25 cellular contexts compared by ENCODE assay signal in genomic region chr3:55000946-55001345, GRCh38.
"Had no signal": no experiment of that assay in that cellular context is flagged by ENCODE, and none has a peak within 500 bp of the region (broad histone marks: within the 10 kb centered on the region; RNA-seq: fewer than 3 reads in every experiment).

No MANE protein-coding gene starts in this region.

- FAIRE-seq: colon, keratinocyte had no signal

- H3K27ac Mint-ChIP-seq: activated CD4-positive, alpha-beta memory T cell treated with anti-CD3 and anti-CD28 coated beads for 36 hours; activated naive CD4-positive, alpha-beta T cell treated with anti-CD3 and anti-CD28 coated beads, Interleukin-2, amount 10 ng/mL, durations not matched to agents 7 days and 5 days; activated T-cell treated with anti-CD3 and anti-CD28 coated beads, Interleukin-2, amount 50 U/mL, for 72 hours; memory B cell; naive thymus-derived CD4-positive, alpha-beta T cell; stimulated activated memory B cell treated with anti-CD40 and anti-IgM and Interleukin-4, amounts not matched to agents 10 μg/mL and 1 μg/mL and 100 μg/mL, for 72 hours had no signal

- H3K9me3 Mint-ChIP-seq: memory B cell; neural progenitor cell; stimulated activated memory B cell treated with anti-CD40 and anti-IgM and Interleukin-4, amounts not matched to agents 10 μg/mL and 1 μg/mL and 100 μg/mL, for 72 hours had no signal

- H3K4me3 Mint-ChIP-seq: activated CD4-positive, alpha-beta memory T cell treated with anti-CD3 and anti-CD28 coated beads for 36 hours; activated naive CD4-positive, alpha-beta T cell treated with anti-CD3 and anti-CD28 coated beads, Interleukin-2, amount 10 ng/mL, durations not matched to agents 7 days and 5 days; activated T-cell treated with anti-CD3 and anti-CD28 coated beads, Interleukin-2, amount 50 U/mL, for 72 hours; memory B cell; naive thymus-derived CD4-positive, alpha-beta T cell; neural progenitor cell; stimulated activated memory B cell treated with anti-CD40 and anti-IgM and Interleukin-4, amounts not matched to agents 10 μg/mL and 1 μg/mL and 100 μg/mL, for 72 hours had no signal

- H3K36me3 Mint-ChIP-seq: activated CD4-positive, alpha-beta memory T cell treated with anti-CD3 and anti-CD28 coated beads for 36 hours; activated naive CD4-positive, alpha-beta T cell treated with anti-CD3 and anti-CD28 coated beads, Interleukin-2, amount 10 ng/mL, durations not matched to agents 7 days and 5 days; memory B cell; naive thymus-derived CD4-positive, alpha-beta T cell; neural progenitor cell; stimulated activated memory B cell treated with anti-CD40 and anti-IgM and Interleukin-4, amounts not matched to agents 10 μg/mL and 1 μg/mL and 100 μg/mL, for 72 hours had no signal

- H3K4me2 ChIP-seq: neural progenitor cell had no signal

- H3K9ac ChIP-seq: neural progenitor cell had no signal

- H3K4me1 Mint-ChIP-seq: activated naive CD4-positive, alpha-beta T cell treated with anti-CD3 and anti-CD28 coated beads, Interleukin-2, amount 10 ng/mL, durations not matched to agents 7 days and 5 days; memory B cell; naive thymus-derived CD4-positive, alpha-beta T cell; stimulated activated memory B cell treated with anti-CD40 and anti-IgM and Interleukin-4, amounts not matched to agents 10 μg/mL and 1 μg/mL and 100 μg/mL, for 72 hours had no signal

- H3K4me1 ChIP-seq: prostate gland, stomach, tibial nerve had no signal

- H3K36me3 ChIP-seq: brain microvascular endothelial cell, esophagus muscularis mucosa, gastrocnemius medialis, heart right ventricle, neural progenitor cell, prostate gland, stomach, suprapubic skin, tibial nerve, vagina had no signal

- ATAC-seq: activated T-cell treated with anti-CD3 and anti-CD28 coated beads, Interleukin-2, amount 50 U/mL, for 72 hours; left colon; naive thymus-derived CD4-positive, alpha-beta T cell; stimulated activated memory B cell treated with anti-CD40 and anti-IgM and Interleukin-4, amounts not matched to agents 10 μg/mL and 1 μg/mL and 100 μg/mL, for 72 hours had no signal

- H3K27me3 Mint-ChIP-seq: activated CD4-positive, alpha-beta memory T cell treated with anti-CD3 and anti-CD28 coated beads for 36 hours; activated naive CD4-positive, alpha-beta T cell treated with anti-CD3 and anti-CD28 coated beads, Interleukin-2, amount 10 ng/mL, durations not matched to agents 7 days and 5 days; memory B cell; stimulated activated memory B cell treated with anti-CD40 and anti-IgM and Interleukin-4, amounts not matched to agents 10 μg/mL and 1 μg/mL and 100 μg/mL, for 72 hours had no signal

- H3K9me3 ChIP-seq: esophagus muscularis mucosa, gastrocnemius medialis, prostate gland, stomach, suprapubic skin, tibial nerve, vagina had no signal

- H3K4me3 ChIP-seq: esophagus muscularis mucosa, gastrocnemius medialis, heart right ventricle, neural progenitor cell, prostate gland, stomach, suprapubic skin, tibial nerve, vagina had no signal

- H3K27me3 ChIP-seq: brain microvascular endothelial cell, esophagus muscularis mucosa, gastrocnemius medialis, heart right ventricle, neural progenitor cell, stomach, suprapubic skin, tibial nerve, vagina had no signal

- H3K27ac ChIP-seq: esophagus muscularis mucosa, gastrocnemius medialis, heart right ventricle, neural progenitor cell, prostate gland, stomach, suprapubic skin, tibial nerve, vagina had no signal

- DNase-seq: activated CD4-positive, alpha-beta memory T cell treated with anti-CD3 and anti-CD28 coated beads for 36 hours; activated CD4-positive, alpha-beta T cell treated with anti-CD3 and anti-CD28 coated beads for 48 hours; activated CD4-positive, CD25-positive, alpha-beta regulatory T cell; activated effector memory CD4-positive, alpha-beta T cell treated with anti-CD3 and anti-CD28 coated beads, Interleukin-2, amount 50 U/mL, for 16 hours; activated naive CD4-positive, alpha-beta T cell treated with anti-CD3 and anti-CD28 coated beads, Interleukin-2, amount 10 ng/mL, durations not matched to agents 7 days and 5 days; activated T-cell treated with anti-CD3 and anti-CD28 coated beads, Interleukin-2, amount 50 U/mL, for 72 hours; effector memory CD4-positive, alpha-beta T cell; gastrocnemius medialis; naive thymus-derived CD4-positive, alpha-beta T cell; stimulated activated CD4-positive, alpha-beta T cell treated with anti-CD3 and anti-CD28 coated beads, Interleukin-1b, Interleukin-23, amount 100 ng/mL, for 48 hours; stomach; T-helper 2 cell had no signal

- H2AFZ ChIP-seq: neural progenitor cell had no signal
